In genomic region chr6:11143394-11144371, GRCh38 we compare ENCODE assay signal across 9 cellular contexts. TPM values are rescaled to one million over a fixed set of nuclear protein-coding genes. Genes with fewer than 3 reads are reported as not detected.
DNase-seq lines count a peak whose midpoint lies in the region; ATAC-seq and TF ChIP-seq lines count a peak whose summit lies in the region.
"Had no signal": no experiment of that assay in that cellular context is flagged by ENCODE, and none has a peak within 500 bp of the region (broad histone marks: within the 10 kb centered on the region; RNA-seq: fewer than 3 reads in every experiment).

No MANE protein-coding gene starts in this region.

- peak; percentile 68 to 84 for ATAC-seq in gastrocnemius medialis

- H3K4me3 ChIP-seq in Peyer's patch (no peak overlapping the region), fibroblast of pulmonary artery (replicated peaks; ENCODE audit: low read depth, low read length) (no peak overlapping the region), gastrocnemius medialis (no peak overlapping the region), HAP-1 (no peak overlapping the region)

- no peaks in the 10 kb centered on the region for H3K9me3 ChIP-seq in Peyer's patch
- no peaks in the 10 kb centered on the region for H3K9me3 ChIP-seq in gastrocnemius medialis
- no peaks in the 10 kb centered on the region for H3K9me3 ChIP-seq in HAP-1

- DNase-seq in GM03348 (ENCODE audit: low spot score) (peak; percentile 83), Peyer's patch (peak in 2 of 3 donors; percentile 26 to 83), fibroblast of pulmonary artery (ENCODE audit: low read depth) (peak; percentile 92), gastrocnemius medialis (peak; percentile 46 to 68), HAP-1 (ENCODE audit: low spot score in 2 of 2) (no peak), T-helper 2 cell (no peak), foreskin melanocyte (no peak)
- DNase-seq in stimulated activated CD4-positive, alpha-beta T cell treated with anti-CD3 and anti-CD28 coated beads, Interleukin-4, amount 100 ng/mL, for 1 hour, result no peak

- TF ChIP-seq CTCF in Peyer's patch (IDR thresholded peaks at IDR 0.05) (no peak), fibroblast of pulmonary artery (IDR thresholded peaks at IDR 0.05; ENCODE audit: low read length, missing control alignments) (no peak), gastrocnemius medialis (IDR thresholded peaks at IDR 0.05 in 4 of 5, conservative IDR thresholded peaks at IDR 0.05 in 1 of 5) (no peak)

- H3K27me3 ChIP-seq in Peyer's patch (no peaks in the 10 kb centered on the region), gastrocnemius medialis (no peaks in the 10 kb centered on the region), HAP-1 (ENCODE audit: low read depth) (no peaks in the 10 kb centered on the region)

- H3K36me3 ChIP-seq in Peyer's patch, result no peaks in the 10 kb centered on the region
- H3K36me3 ChIP-seq in gastrocnemius medialis, result no peaks in the 10 kb centered on the region
- H3K36me3 ChIP-seq in HAP-1 (replicated peaks), result no peaks in the 10 kb centered on the region
- H3K36me3 ChIP-seq: WERI-Rb-1 had no signal

- no peaks in the 10 kb centered on the region for H3K4me1 ChIP-seq in Peyer's patch
- no peaks in the 10 kb centered on the region for H3K4me1 ChIP-seq in gastrocnemius medialis
- peaks cover 11% of the 10 kb centered on the region for H3K4me1 ChIP-seq in HAP-1

- TF ChIP-seq POLR2A in Peyer's patch (IDR thresholded peaks at IDR 0.05), result no peak
- no peak for TF ChIP-seq POLR2A in gastrocnemius medialis (IDR thresholded peaks at IDR 0.05)

- intact Hi-C loops in gastrocnemius medialis (cut with DNase I; ENCODE audit: low total_unique reads), result loop anchor here (1.0 to 10.0 kb wide), 2 partner anchors 353 to 431 kb away; no protein-coding TSS in a partner anchor

- H3K27ac ChIP-seq in Peyer's patch, result no peak overlapping the region
- H3K27ac ChIP-seq in gastrocnemius medialis, result no peak overlapping the region
- H3K27ac ChIP-seq: WERI-Rb-1 had no signal

- in situ Hi-C loops in gastrocnemius medialis (cut with MboI; ENCODE audit: low sequenced_read_pairs in 4 of 4) (loop anchor here in 3 of 4 donors (5.0 to 10.0 kb wide), 3 partner anchors 351 to 431 kb away; no protein-coding TSS in a partner anchor), HAP-1 (cut with MboI; ENCODE audit: low sequenced_read_pairs) (loop anchor here (5.0 to 10.0 kb wide), 2 partner anchors 354 to 431 kb away; no protein-coding TSS in a partner anchor)

RNA-seq across cellular contexts. Expression of gene ERVFRD-1, which starts 32.2 kb away (rescaled TPM):
- total RNA-seq in Peyer's patch, result not detected
- not detected for total RNA-seq in gastrocnemius medialis

RNA-seq across cellular contexts. Expression of gene SMIM13, which starts 50.0 kb away (rescaled TPM):
- total RNA-seq in Peyer's patch, result 1 to 10 TPM; 4.1 to 6.3 (median 4.7) TPM
- total RNA-seq in gastrocnemius medialis, result 10 to 100 TPM in 3 of 4 donors, 1 to 10 TPM in 1; 9.9 to 12.8 (median 12.3) TPM

Comparison
In these comparisons a context has a peak if more than half of its experiments do, and no peak if none do; other contexts are left out.
1. DNase-seq: peak in GM03348 (single experiment), Peyer's patch (2 of 3), fibroblast of pulmonary artery (single experiment) and gastrocnemius medialis (2 of 2); none in HAP-1 (0 of 2), T-helper 2 cell (0 of 5), foreskin melanocyte (single experiment) and stimulated activated CD4-positive, alpha-beta T cell treated with anti-CD3 and anti-CD28 coated beads, Interleukin-4, amount 100 ng/mL, for 1 hour (single experiment).